11 cellular contexts compared by ENCODE assay signal in the genomic region with DNA sequence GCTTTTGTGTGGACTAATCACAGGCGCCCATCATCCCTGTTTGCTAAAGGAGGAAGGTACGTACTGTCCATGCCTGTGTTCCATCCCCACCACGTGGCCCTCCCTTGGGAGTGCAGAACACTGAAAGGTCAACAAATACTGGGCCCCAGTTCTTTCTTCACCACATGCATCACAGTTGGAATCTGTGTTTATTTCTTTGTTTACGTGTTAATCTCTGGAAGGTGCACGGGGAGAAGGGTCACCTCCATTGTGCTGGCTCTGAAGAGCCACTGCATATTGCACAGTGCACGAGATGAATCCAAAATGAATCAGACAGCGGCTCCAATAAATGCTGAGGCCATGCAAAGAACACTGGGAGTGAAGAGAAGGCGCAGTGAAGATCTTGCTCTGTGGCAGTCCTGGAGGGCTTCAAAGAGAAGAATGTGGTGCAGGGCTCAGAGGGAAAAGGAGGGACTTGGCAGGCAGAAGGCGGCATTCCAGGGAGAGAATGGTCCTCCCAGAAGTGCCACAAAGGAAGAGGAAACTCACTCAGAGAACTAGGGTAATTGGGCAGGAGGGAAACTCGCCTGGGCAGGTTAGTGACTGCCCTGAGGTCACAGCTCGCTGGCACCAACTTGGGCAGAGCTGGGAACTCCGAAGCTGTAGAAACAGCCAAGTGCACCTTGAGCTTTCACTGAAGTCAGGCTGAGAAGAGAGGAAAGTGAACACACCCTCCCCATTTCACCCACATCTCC. TPM values are rescaled to one million over a fixed set of nuclear protein-coding genes. Genes with fewer than 3 reads are reported as not detected.
DNase-seq lines count a peak whose midpoint lies in the region; ATAC-seq and TF ChIP-seq lines count a peak whose summit lies in the region.
"Had no signal": no experiment of that assay in that cellular context is flagged by ENCODE, and none has a peak within 500 bp of the region (broad histone marks: within the 10 kb centered on the region; RNA-seq: fewer than 3 reads in every experiment).

No MANE protein-coding gene starts in this region.

- 27% methylated on average over 12 of the region's 12 CpGs for WGBS in liver
- WGBS in suprapubic skin: 52% methylated on average over 12 of the region's 12 CpGs

- no peaks in the 10 kb centered on the region for H3K27me3 ChIP-seq in liver (ENCODE audit: control insufficient read depth in 4 of 4, insufficient read depth in 4 of 4, low read length in 3 of 4)
- no peaks in the 10 kb centered on the region for H3K27me3 ChIP-seq in suprapubic skin
- no peaks in the 10 kb centered on the region for H3K27me3 ChIP-seq in MG63

- no peaks in the 10 kb centered on the region for H3K9me3 ChIP-seq in liver (ENCODE audit: control insufficient read depth in 4 of 4, low read length in 3 of 4)
- no peaks in the 10 kb centered on the region for H3K9me3 ChIP-seq in suprapubic skin
- no peaks in the 10 kb centered on the region for H3K9me3 ChIP-seq in MG63

- TF ChIP-seq RAD21 in liver (IDR thresholded peaks at IDR 0.05): peak; percentile 69 to 72

- no peak for TF ChIP-seq EP300 in suprapubic skin (IDR thresholded peaks at IDR 0.05)

- no peak for TF ChIP-seq POLR2A in suprapubic skin (IDR thresholded peaks at IDR 0.05)

- TF ChIP-seq CTCF in choroid plexus epithelial cell (conservative IDR thresholded peaks at IDR 0.05; ENCODE audit: low read depth, low read length) (no peak), liver (IDR thresholded peaks at IDR 0.05; ENCODE audit: low read depth, low read length, missing input control) (peak; percentile 16), suprapubic skin (IDR thresholded peaks at IDR 0.05) (no peak)

- no peak overlapping the region for H3K4me3 ChIP-seq in choroid plexus epithelial cell (ENCODE audit: low read depth, low read length)
- H3K4me3 ChIP-seq in liver (ENCODE audit: low read depth in 1 of 3, low read length in 3 of 3): no peak overlapping the region
- H3K4me3 ChIP-seq in suprapubic skin: no peak overlapping the region
- no peak overlapping the region for H3K4me3 ChIP-seq in MG63
- H3K4me3 ChIP-seq: smooth muscle cell had no signal

- H3K4me1 ChIP-seq in liver (ENCODE audit: control insufficient read depth in 4 of 4, insufficient read depth in 4 of 4, low read length in 3 of 4) (peaks cover 22 to 57% (median 49%) of the 10 kb centered on the region in 4 donors), suprapubic skin (peaks cover 66% of the 10 kb centered on the region)

- DNase-seq in NCI-H1417 treated with DMSO at 0.1 percent for 48 hours (lab: John Stamatoyannopoulos, UW): peak; percentile 1
- peak; percentile 14 for DNase-seq in choroid plexus epithelial cell (ENCODE audit: low read depth)
- peak in 1 of 2 donors; percentile 72 for DNase-seq in suprapubic skin (ENCODE audit: low spot score in 2 of 2)
- DNase-seq in ecto neural progenitor cell (ENCODE audit: low spot score): no peak
- DNase-seq in MG63: no peak
- DNase-seq: activated CD4-positive, alpha-beta T cell treated with anti-CD3 and anti-CD28 coated beads, Interleukin-2, amount 50 U/mL, for 1 hour; immature natural killer cell; NCI-H2171 treated with DMSO at 0.1 percent for 48 hours had no signal

- H3K36me3 ChIP-seq in liver (ENCODE audit: control insufficient read depth in 4 of 4, insufficient read depth in 3 of 4, low read depth in 1 of 4, low read length in 3 of 4) (no peaks in the 10 kb centered on the region), suprapubic skin (no peaks in the 10 kb centered on the region), MG63 (no peaks in the 10 kb centered on the region)

- ATAC-seq in HG02970 (IDR thresholded peaks at IDR 0.05; ENCODE audit: low FRiP score, unreplicated experiment): no peak

- peak overlapping the region in 1 of 2 donors; percentile 45 for H3K9ac ChIP-seq in liver (ENCODE audit: low read depth in 1 of 2, low read length in 2 of 2)

- peak overlapping the region; percentile 74 to 96 for H3K27ac ChIP-seq in liver (ENCODE audit: low read depth in 1 of 2, low read length in 2 of 2)
- H3K27ac ChIP-seq in suprapubic skin: peak overlapping the region; percentile 62

TF ChIP-seq in liver, 16 proteins besides CTCF, POLR2A, EP300 and RAD21:
- TF ChIP-seq TAF1 (conservative IDR thresholded peaks at IDR 0.05) (no peak), FOXA1 (IDR thresholded peaks at IDR 0.05) (peak; percentile 50), FOXA2 (IDR thresholded peaks at IDR 0.05) (peak; percentile 76), EGR1 (IDR thresholded peaks at IDR 0.05; ENCODE audit: low read depth in 2 of 2) (peak in 1 of 2 donors; percentile 21), NR2F2 (IDR thresholded peaks at IDR 0.05) (peak; percentile 69), HNF4A (conservative IDR thresholded peaks at IDR 0.05) (peak; percentile 74 to 79), YY1 (IDR thresholded peaks at IDR 0.05) (peak; percentile 89), RXRA (IDR thresholded peaks at IDR 0.05) (peak; percentile 90 to 91), SP1 (IDR thresholded peaks at IDR 0.05) (peak; percentile 86), HNF4G (IDR thresholded peaks at IDR 0.05) (peak; percentile 79), JUND (IDR thresholded peaks at IDR 0.05) (peak; percentile 27 to 34), GABPA (IDR thresholded peaks at IDR 0.05 in 1 of 2, conservative IDR thresholded peaks at IDR 0.05 in 1 of 2) (peak in 1 of 2 donors; percentile 7)
- TF ChIP-seq, protein P1, sequence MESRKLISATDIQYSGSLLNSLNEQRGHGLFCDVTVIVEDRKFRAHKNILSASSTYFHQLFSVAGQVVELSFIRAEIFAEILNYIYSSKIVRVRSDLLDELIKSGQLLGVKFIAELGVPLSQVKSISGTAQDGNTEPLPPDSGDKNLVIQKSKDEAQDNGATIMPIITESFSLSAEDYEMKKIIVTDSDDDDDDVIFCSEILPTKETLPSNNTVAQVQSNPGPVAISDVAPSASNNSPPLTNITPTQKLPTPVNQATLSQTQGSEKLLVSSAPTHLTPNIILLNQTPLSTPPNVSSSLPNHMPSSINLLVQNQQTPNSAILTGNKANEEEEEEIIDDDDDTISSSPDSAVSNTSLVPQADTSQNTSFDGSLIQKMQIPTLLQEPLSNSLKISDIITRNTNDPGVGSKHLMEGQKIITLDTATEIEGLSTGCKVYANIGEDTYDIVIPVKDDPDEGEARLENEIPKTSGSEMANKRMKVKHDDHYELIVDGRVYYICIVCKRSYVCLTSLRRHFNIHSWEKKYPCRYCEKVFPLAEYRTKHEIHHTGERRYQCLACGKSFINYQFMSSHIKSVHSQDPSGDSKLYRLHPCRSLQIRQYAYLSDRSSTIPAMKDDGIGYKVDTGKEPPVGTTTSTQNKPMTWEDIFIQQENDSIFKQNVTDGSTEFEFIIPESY (IDR thresholded peaks at IDR 0.05): peak; percentile 65
- TF ChIP-seq, protein P2, sequence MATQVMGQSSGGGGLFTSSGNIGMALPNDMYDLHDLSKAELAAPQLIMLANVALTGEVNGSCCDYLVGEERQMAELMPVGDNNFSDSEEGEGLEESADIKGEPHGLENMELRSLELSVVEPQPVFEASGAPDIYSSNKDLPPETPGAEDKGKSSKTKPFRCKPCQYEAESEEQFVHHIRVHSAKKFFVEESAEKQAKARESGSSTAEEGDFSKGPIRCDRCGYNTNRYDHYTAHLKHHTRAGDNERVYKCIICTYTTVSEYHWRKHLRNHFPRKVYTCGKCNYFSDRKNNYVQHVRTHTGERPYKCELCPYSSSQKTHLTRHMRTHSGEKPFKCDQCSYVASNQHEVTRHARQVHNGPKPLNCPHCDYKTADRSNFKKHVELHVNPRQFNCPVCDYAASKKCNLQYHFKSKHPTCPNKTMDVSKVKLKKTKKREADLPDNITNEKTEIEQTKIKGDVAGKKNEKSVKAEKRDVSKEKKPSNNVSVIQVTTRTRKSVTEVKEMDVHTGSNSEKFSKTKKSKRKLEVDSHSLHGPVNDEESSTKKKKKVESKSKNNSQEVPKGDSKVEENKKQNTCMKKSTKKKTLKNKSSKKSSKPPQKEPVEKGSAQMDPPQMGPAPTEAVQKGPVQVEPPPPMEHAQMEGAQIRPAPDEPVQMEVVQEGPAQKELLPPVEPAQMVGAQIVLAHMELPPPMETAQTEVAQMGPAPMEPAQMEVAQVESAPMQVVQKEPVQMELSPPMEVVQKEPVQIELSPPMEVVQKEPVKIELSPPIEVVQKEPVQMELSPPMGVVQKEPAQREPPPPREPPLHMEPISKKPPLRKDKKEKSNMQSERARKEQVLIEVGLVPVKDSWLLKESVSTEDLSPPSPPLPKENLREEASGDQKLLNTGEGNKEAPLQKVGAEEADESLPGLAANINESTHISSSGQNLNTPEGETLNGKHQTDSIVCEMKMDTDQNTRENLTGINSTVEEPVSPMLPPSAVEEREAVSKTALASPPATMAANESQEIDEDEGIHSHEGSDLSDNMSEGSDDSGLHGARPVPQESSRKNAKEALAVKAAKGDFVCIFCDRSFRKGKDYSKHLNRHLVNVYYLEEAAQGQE (IDR thresholded peaks at IDR 0.05): peak; percentile 39
- TF ChIP-seq, protein P3, sequence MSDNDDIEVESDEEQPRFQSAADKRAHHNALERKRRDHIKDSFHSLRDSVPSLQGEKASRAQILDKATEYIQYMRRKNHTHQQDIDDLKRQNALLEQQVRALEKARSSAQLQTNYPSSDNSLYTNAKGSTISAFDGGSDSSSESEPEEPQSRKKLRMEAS (IDR thresholded peaks at IDR 0.05): peak; percentile 77
- TF ChIP-seq, protein P4, sequence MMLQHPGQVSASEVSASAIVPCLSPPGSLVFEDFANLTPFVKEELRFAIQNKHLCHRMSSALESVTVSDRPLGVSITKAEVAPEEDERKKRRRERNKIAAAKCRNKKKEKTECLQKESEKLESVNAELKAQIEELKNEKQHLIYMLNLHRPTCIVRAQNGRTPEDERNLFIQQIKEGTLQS (IDR thresholded peaks at IDR 0.05): no peak

RNA-seq across cellular contexts. Expression of a gene that starts 3.7 kb away (rescaled TPM):
- total RNA-seq in liver: 10 to 100 TPM in 1 of 2 donors, 1 to 10 TPM in 1; 8.5 to 52.5 TPM
- 10 to 100 TPM; 10.3 to 17.4 TPM for polyA plus RNA-seq in liver
- total RNA-seq in suprapubic skin: 10 to 100 TPM in 2 of 4 donors, 1 to 10 TPM in 2; 1.7 to 39.5 (median 10.9) TPM
- 0.64 and 2.3 TPM in 2 replicates for total RNA-seq in MG63 (2014; rRNA removed; shearing (Covaris generic); ENCODE audit: low replicate concordance)

Comparison
In these comparisons a context has a peak if more than half of its experiments do, and no peak if none do; other contexts are left out.
1. DNase-seq: peak in NCI-H1417 treated with DMSO at 0.1 percent for 48 hours (single experiment) and choroid plexus epithelial cell (single experiment); none in ecto neural progenitor cell (single experiment) and MG63 (single experiment).